In genomic region chr1:75724472-75725022, GRCh38 we compare ENCODE assay signal across 8 cellular contexts.
DNase-seq lines count a peak whose midpoint lies in the region; ATAC-seq lines count a peak whose summit lies in the region.

Gene ACADM (plus strand): TSS chr1:75724709. CDS start chr1:75724788, 79 bp downstream.

- peak; percentile 94 for DNase-seq in AG08395 (ENCODE audit: low spot score)
- peak; percentile 90 for DNase-seq in NCI-H2227 treated with DMSO at 0.1 percent for 48 hours (lab: John Stamatoyannopoulos, UW)
- DNase-seq in activated CD4-positive, CD25-positive, alpha-beta regulatory T cell treated with anti-CD3 and anti-CD28 coated beads, Interleukin-2, amount 50 U/mL, for 16 hours (ENCODE audit: low read depth, low spot score): peak; percentile 61
- DNase-seq in central memory CD4-positive, alpha-beta T cell: peak; percentile 78
- DNase-seq in islet precursor cell: peak; percentile 95
- peak; percentile 71 to 84 (median 80) for DNase-seq in stimulated activated CD4-positive, alpha-beta T cell treated with anti-CD3 and anti-CD28 coated beads, Interleukin-12 subunit alpha, Interleukin-12 subunit beta, amount 100 ng/mL, for 48 hours (ENCODE audit: low read depth in 2 of 3, low spot score in 1 of 3)

- ATAC-seq in GM18870 (IDR thresholded peaks at IDR 0.05; ENCODE audit: unreplicated experiment): peak; percentile 76
- peak; percentile 86 for ATAC-seq in HG03108 (IDR thresholded peaks at IDR 0.05; ENCODE audit: unreplicated experiment)

Comparison
In these comparisons a context has a peak if more than half of its experiments do, and no peak if none do; other contexts are left out.
1. Peak in every context shown above with its lines: DNase-seq and ATAC-seq.